8 cellular contexts compared by ENCODE assay signal in the genomic region with DNA sequence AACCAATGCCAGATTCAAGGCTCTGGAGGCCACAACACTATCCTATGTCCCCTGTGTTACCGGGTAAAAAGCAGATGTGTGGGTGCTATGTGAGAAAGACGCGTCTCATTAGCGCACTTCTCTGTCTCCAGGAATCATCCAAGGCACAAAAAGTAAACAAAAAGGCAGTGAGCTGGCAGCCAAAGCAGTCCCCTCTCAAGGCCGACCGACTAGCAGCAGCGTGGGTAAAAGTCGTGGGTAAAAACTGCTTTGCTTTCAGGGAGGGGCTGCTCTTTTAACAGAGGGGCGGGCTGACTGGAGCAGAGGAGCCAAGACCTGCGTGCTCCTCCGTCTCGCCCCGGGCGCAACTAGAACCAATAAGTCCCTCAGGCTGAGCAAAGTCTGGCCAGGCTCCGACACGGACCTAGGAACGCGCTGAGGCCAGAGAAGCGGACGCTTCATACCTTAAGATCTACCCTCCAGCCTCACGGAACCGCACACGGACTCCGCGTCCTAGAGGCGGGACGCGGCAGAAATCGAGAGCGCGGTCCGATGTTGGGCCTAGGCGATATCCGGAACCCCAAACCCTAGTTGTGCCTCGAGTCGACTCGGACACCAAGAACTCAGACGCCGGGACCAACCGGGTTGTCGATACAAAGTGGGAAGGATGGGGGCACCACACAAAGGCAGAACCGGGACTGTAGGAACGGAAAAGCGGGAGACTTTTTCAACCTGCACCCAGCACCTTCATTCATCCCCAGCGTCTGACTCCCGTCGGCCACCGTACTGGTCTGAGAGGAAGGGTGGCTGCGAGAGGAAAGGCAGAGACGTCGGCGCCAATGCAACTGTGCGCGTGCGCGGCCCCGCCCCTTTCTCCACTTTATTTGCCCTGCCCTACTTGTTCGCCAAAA.
A peak's percentile ranks its signal among the peaks of the same experiment; 100 is the strongest.
DNase-seq lines count a peak whose midpoint lies in the region; ATAC-seq and TF ChIP-seq lines count a peak whose summit lies in the region.

Gene INTS2, minus strand, starts transcription at position 772 of the 890 bp plus-strand sequence. CDS start 1,338 bp downstream, outside the sequence.

- TF ChIP-seq CTCF in AG09309 (IDR thresholded peaks at IDR 0.05; ENCODE audit: control insufficient read depth, insufficient read depth, low read depth, low read length, missing control alignments) (no peak), choroid plexus epithelial cell (conservative IDR thresholded peaks at IDR 0.05; ENCODE audit: low read depth, low read length) (no peak)

- peak within 1 kb of the TSS; percentile 90 for H3K27ac ChIP-seq in layer of hippocampus (ENCODE audit: low read depth, low read length)

- ATAC-seq in HG03439 (IDR thresholded peaks at IDR 0.05; ENCODE audit: unreplicated experiment) = peak; percentile 77

- H3K27me3 ChIP-seq in layer of hippocampus (ENCODE audit: control insufficient read depth, insufficient read depth, low read length) = no peaks in the 10 kb centered on the region

- peak; percentile 81 for DNase-seq in AG09309 (ENCODE audit: low read depth)
- peak; percentile 98 for DNase-seq in NCI-H510A treated with DMSO at 0.1 percent for 48 hours (lab: John Stamatoyannopoulos, UW)
- peak; percentile 92 to 93 for DNase-seq in activated CD4-positive, alpha-beta T cell treated with anti-CD3 and anti-CD28 coated beads for 24 hours (ENCODE audit: low read depth in 2 of 2)
- peak; percentile 97 for DNase-seq in choroid plexus epithelial cell (ENCODE audit: low read depth)
- DNase-seq in stimulated activated CD4-positive, alpha-beta T cell treated with anti-CD3 and anti-CD28 coated beads, Interleukin-1b, Interleukin-23, amount 100 ng/mL, for 24 hours (ENCODE audit: low read depth in 4 of 4, low spot score in 1 of 4) = peak; percentile 90 to 96 (median 92)

- peak; percentile 95 for TF ChIP-seq POLR2A in GM19193 (IDR thresholded peaks at IDR 0.05; ENCODE audit: extremely low read depth, insufficient read depth, insufficient read length)

- peak within 1 kb of the TSS; percentile 90 for H3K4me3 ChIP-seq in AG09309 (ENCODE audit: control insufficient read depth, low read depth, low read length)
- H3K4me3 ChIP-seq in choroid plexus epithelial cell (ENCODE audit: low read depth, low read length) = peak within 1 kb of the TSS; percentile 78

Comparison
In these comparisons a context has a peak if more than half of its experiments do, and no peak if none do; other contexts are left out.
1. Peak in every context shown above with its lines: DNase-seq, ATAC-seq, H3K4me3 ChIP-seq and H3K27ac ChIP-seq.